2 cellular contexts compared by ENCODE assay signal in the genomic region with DNA sequence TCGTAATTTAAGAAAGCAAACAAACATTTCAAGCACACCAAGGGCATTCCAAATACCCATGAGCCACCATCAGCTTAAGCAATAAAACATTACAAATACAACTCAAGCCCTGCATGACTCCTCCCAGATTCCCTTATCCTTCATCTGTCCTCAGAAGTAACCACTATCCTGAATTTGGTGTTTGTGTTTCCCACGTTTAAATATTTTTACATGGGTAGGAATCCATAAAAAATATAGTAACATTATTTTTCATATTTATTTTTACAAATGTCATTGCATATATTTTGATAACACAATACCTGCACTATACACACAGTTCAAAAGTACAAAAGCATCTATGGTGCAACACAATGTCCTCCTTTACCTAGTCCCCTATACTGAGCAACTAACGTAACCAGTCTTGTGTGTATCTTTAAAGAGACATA.
A peak's percentile ranks its signal among the peaks of the same experiment; 100 is the strongest.
TF ChIP-seq lines count a peak whose summit lies in the region.

No MANE protein-coding gene starts in this region.

TF ChIP-seq in HEK293, 187 proteins besides CTCF, POLR2A, EP300 and RAD21 (continues in another document):
- TF ChIP-seq ZBTB8A (tag by site-specific recombination; IDR thresholded peaks at IDR 0.05) (no peak), SP3 (tag by site-specific recombination; IDR thresholded peaks at IDR 0.05) (no peak), IKZF3 (tag by site-specific recombination; IDR thresholded peaks at IDR 0.05) (0 out of 2 replicates have a peak, but pooled peaks have one; percentile 28), ZNF48 (tag by site-specific recombination; IDR thresholded peaks at IDR 0.05) (no peak), ZNF530 (tag by site-specific recombination; IDR thresholded peaks at IDR 0.05; ENCODE audit: low read depth) (no peak), FEZF1 (tag by site-specific recombination; IDR thresholded peaks at IDR 0.05) (peak; percentile 58), ZNF514 (tag by site-specific recombination; IDR thresholded peaks at IDR 0.05) (no peak), ZNF394 (tag by site-specific recombination; IDR thresholded peaks at IDR 0.05; ENCODE audit: borderline replicate concordance) (no peak), MEIS1 (CRISPR knock-in tag; IDR thresholded peaks at IDR 0.05; ENCODE audit: borderline replicate concordance) (no peak), ZNF785 (tag by site-specific recombination; IDR thresholded peaks at IDR 0.05) (no peak), ZNF169 (tag by site-specific recombination; IDR thresholded peaks at IDR 0.05) (no peak), AEBP2 (tag by site-specific recombination; IDR thresholded peaks at IDR 0.05; ENCODE audit: borderline replicate concordance) (no peak), SP7 (tag by site-specific recombination; IDR thresholded peaks at IDR 0.05) (no peak), ZNF623 (tag by site-specific recombination; IDR thresholded peaks at IDR 0.05) (no peak), MZF1 (tag by site-specific recombination; IDR thresholded peaks at IDR 0.05; ENCODE audit: borderline replicate concordance) (peak; percentile 63; the same call in 1 of the 2 replicates), ZNF529 (tag by site-specific recombination; IDR thresholded peaks at IDR 0.05; ENCODE audit: insufficient replicate concordance) (no peak), ZNF837 (tag by site-specific recombination; IDR thresholded peaks at IDR 0.05) (no peak), ZNF664 (tag by site-specific recombination; IDR thresholded peaks at IDR 0.05) (no peak), ZNF266 (tag by site-specific recombination; IDR thresholded peaks at IDR 0.05; ENCODE audit: low read depth) (no peak), ZBTB21 (tag by site-specific recombination; IDR thresholded peaks at IDR 0.05) (no peak), ZNF311 (tag by site-specific recombination; IDR thresholded peaks at IDR 0.05; ENCODE audit: borderline replicate concordance) (no peak), ZNF610 (tag by site-specific recombination; IDR thresholded peaks at IDR 0.05; ENCODE audit: borderline replicate concordance) (no peak)
- TF ChIP-seq, protein P1, sequence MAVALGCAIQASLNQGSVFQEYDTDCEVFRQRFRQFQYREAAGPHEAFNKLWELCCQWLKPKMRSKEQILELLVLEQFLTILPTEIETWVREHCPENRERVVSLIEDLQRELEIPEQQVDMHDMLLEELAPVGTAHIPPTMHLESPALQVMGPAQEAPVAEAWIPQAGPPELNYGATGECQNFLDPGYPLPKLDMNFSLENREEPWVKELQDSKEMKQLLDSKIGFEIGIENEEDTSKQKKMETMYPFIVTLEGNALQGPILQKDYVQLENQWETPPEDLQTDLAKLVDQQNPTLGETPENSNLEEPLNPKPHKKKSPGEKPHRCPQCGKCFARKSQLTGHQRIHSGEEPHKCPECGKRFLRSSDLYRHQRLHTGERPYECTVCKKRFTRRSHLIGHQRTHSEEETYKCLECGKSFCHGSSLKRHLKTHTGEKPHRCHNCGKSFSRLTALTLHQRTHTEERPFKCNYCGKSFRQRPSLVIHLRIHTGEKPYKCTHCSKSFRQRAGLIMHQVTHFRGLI (tag by site-specific recombination; IDR thresholded peaks at IDR 0.05), result no peak
- TF ChIP-seq, protein P2, sequence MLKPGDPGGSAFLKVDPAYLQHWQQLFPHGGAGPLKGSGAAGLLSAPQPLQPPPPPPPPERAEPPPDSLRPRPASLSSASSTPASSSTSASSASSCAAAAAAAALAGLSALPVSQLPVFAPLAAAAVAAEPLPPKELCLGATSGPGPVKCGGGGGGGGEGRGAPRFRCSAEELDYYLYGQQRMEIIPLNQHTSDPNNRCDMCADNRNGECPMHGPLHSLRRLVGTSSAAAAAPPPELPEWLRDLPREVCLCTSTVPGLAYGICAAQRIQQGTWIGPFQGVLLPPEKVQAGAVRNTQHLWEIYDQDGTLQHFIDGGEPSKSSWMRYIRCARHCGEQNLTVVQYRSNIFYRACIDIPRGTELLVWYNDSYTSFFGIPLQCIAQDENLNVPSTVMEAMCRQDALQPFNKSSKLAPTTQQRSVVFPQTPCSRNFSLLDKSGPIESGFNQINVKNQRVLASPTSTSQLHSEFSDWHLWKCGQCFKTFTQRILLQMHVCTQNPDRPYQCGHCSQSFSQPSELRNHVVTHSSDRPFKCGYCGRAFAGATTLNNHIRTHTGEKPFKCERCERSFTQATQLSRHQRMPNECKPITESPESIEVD (tag by site-specific recombination; IDR thresholded peaks at IDR 0.05), result peak; percentile 77
- TF ChIP-seq, protein P3, sequence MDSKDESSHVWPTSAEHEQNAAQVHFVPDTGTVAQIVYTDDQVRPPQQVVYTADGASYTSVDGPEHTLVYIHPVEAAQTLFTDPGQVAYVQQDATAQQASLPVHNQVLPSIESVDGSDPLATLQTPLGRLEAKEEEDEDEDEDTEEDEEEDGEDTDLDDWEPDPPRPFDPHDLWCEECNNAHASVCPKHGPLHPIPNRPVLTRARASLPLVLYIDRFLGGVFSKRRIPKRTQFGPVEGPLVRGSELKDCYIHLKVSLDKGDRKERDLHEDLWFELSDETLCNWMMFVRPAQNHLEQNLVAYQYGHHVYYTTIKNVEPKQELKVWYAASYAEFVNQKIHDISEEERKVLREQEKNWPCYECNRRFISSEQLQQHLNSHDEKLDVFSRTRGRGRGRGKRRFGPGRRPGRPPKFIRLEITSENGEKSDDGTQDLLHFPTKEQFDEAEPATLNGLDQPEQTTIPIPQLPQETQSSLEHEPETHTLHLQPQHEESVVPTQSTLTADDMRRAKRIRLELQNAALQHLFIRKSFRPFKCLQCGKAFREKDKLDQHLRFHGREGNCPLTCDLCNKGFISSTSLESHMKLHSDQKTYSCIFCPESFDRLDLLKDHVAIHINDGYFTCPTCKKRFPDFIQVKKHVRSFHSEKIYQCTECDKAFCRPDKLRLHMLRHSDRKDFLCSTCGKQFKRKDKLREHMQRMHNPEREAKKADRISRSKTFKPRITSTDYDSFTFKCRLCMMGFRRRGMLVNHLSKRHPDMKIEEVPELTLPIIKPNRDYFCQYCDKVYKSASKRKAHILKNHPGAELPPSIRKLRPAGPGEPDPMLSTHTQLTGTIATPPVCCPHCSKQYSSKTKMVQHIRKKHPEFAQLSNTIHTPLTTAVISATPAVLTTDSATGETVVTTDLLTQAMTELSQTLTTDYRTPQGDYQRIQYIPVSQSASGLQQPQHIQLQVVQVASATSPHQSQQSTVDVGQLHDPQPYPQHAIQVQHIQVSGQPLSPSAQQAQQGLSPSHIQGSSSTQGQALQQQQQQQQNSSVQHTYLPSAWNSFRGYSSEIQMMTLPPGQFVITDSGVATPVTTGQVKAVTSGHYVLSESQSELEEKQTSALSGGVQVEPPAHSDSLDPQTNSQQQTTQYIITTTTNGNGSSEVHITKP (tag by site-specific recombination; IDR thresholded peaks at IDR 0.05), result 0 out of 2 replicates have a peak, but pooled peaks have one; percentile 26

TF ChIP-seq in GM12878, 131 proteins besides CTCF, POLR2A, EP300 and RAD21:
- no peak for TF ChIP-seq PML (IDR thresholded peaks at IDR 0.05; ENCODE audit: low read length)
